15 cellular contexts compared by ENCODE assay signal in the genomic region with DNA sequence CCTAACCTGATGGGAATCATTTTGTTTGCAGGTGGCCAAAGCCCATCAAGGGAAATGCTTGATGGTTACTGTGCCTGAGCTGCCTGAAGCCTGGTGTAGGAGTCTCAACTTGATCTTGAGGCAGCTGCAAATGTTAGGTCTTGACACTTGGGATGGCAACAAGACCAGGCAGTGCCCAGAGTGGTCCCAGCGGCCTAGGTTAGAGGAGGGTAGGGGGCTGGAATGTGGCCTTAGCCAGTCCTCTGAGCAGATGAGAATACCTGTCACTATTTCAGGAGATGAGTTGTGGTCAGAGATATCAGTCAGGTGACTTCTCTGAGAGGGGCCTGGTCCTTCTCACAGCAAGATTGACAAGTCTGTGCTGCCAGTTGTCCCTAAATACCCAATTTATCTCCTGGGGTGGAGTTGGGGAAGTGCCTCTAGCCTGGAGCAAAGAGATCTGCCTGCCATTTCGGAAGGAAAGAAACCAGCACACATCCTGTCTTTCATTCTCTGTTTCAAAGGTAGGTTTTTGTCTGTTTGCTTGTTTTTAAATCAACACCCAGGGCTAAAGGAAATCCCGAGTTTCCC. TPM values are rescaled to one million over a fixed set of nuclear protein-coding genes. Genes with fewer than 3 reads are reported as not detected.
DNase-seq lines count a peak whose midpoint lies in the region; ATAC-seq and TF ChIP-seq lines count a peak whose summit lies in the region.
"Had no signal": no experiment of that assay in that cellular context is flagged by ENCODE, and none has a peak within 500 bp of the region (broad histone marks: within the 10 kb centered on the region; RNA-seq: fewer than 3 reads in every experiment).

No MANE protein-coding gene starts in this region.

- no peak overlapping the region for H2AK5ac ChIP-seq in mesendoderm (ENCODE audit: low read length)

- no peak overlapping the region for H3K56ac ChIP-seq in mesendoderm (ENCODE audit: low read length)

- in situ Hi-C loops in KBM-7 (cut with MboI; ENCODE audit: low pct_unique_long_range_greater_than_20kb, low sequenced_read_pairs), result no loop called here

- peaks cover 9% of the 10 kb centered on the region for H3K36me3 Mint-ChIP-seq in type B pancreatic cell
- no peaks in the 10 kb centered on the region for H3K36me3 Mint-ChIP-seq in activated naive CD8-positive, alpha-beta T cell treated with anti-CD3 and anti-CD28 coated beads for 36 hours

- H2BK15ac ChIP-seq in mesendoderm (replicated peaks; ENCODE audit: low read depth), result no peak overlapping the region

- no peak overlapping the region for H3K4ac ChIP-seq in mesendoderm (ENCODE audit: low read depth, low read length)

- no peaks in the 10 kb centered on the region for H3K9me3 Mint-ChIP-seq in type B pancreatic cell
- no peaks in the 10 kb centered on the region for H3K9me3 Mint-ChIP-seq in activated naive CD8-positive, alpha-beta T cell treated with anti-CD3 and anti-CD28 coated beads for 36 hours
- H3K9me3 Mint-ChIP-seq: neural crest cell; T-helper 1 cell treated with Interleukin-12 subunit alpha and Interleukin-12 subunit beta and Interleukin-4 antibody, amounts not matched to agents 30 μg/mL and 1 μg/mL, for 36 hours had no signal

- no peak overlapping the region for H3K4me3 Mint-ChIP-seq in type B pancreatic cell
- H3K4me3 Mint-ChIP-seq in activated naive CD8-positive, alpha-beta T cell treated with anti-CD3 and anti-CD28 coated beads for 36 hours, result no peak overlapping the region
- H3K4me3 Mint-ChIP-seq: activated naive CD8-positive, alpha-beta T cell; neural crest cell; T-helper 1 cell treated with Interleukin-12 subunit alpha and Interleukin-12 subunit beta and Interleukin-4 antibody, amounts not matched to agents 30 μg/mL and 1 μg/mL, for 36 hours had no signal

- TF ChIP-seq CTCF in coronary artery (IDR thresholded peaks at IDR 0.05) (no peak), type B pancreatic cell (conservative IDR thresholded peaks at IDR 0.05) (no peak)

- peak overlapping the region; percentile 35 for H3K27ac Mint-ChIP-seq in type B pancreatic cell
- H3K27ac Mint-ChIP-seq in activated naive CD8-positive, alpha-beta T cell treated with anti-CD3 and anti-CD28 coated beads for 36 hours, result no peak overlapping the region
- H3K27ac Mint-ChIP-seq: activated naive CD8-positive, alpha-beta T cell; T-helper 1 cell treated with Interleukin-12 subunit alpha and Interleukin-12 subunit beta and Interleukin-4 antibody, amounts not matched to agents 30 μg/mL and 1 μg/mL, for 36 hours had no signal

- peak overlapping the region; percentile 34 for H3K4me3 ChIP-seq in coronary artery
- no peak overlapping the region for H3K4me3 ChIP-seq in mesendoderm (ENCODE audit: low read length)

- no peak overlapping the region for H2BK5ac ChIP-seq in mesendoderm (ENCODE audit: low read length)

- no peaks in the 10 kb centered on the region for H3K27me3 ChIP-seq in mesendoderm (ENCODE audit: insufficient read depth, low read length, poor library complexity)

- H3K23ac ChIP-seq in mesendoderm (ENCODE audit: low read length), result no peak overlapping the region

- no peaks in the 10 kb centered on the region for H3K36me3 ChIP-seq in mesendoderm (ENCODE audit: control insufficient read depth, insufficient read depth, low read length)

- no CpG with 5 or more reads among the region's 3 CpGs for WGBS in mesendoderm (ENCODE audit: extremely low coverage, insufficient coverage, low lambda C conversion rate)

- ATAC-seq in HG02852 (IDR thresholded peaks at IDR 0.05; ENCODE audit: unreplicated experiment) (no peak), HG03135 (IDR thresholded peaks at IDR 0.05; ENCODE audit: unreplicated experiment) (no peak)

- no peak overlapping the region for H3K4me2 ChIP-seq in mesendoderm (ENCODE audit: low read length)

- H3K4me1 Mint-ChIP-seq in type B pancreatic cell (ENCODE audit: unreplicated experiment), result peaks cover 52% of the 10 kb centered on the region
- no peaks in the 10 kb centered on the region for H3K4me1 Mint-ChIP-seq in activated naive CD8-positive, alpha-beta T cell treated with anti-CD3 and anti-CD28 coated beads for 36 hours

- peak; percentile 27 for DNase-seq in KBM-7
- no peak for DNase-seq in coronary artery (ENCODE audit: low spot score)
- peak; percentile 79 for DNase-seq in mesendoderm
- no peak for DNase-seq in type B pancreatic cell (ENCODE audit: extremely low spot score, unreplicated experiment)
- DNase-seq in stimulated activated CD4-positive, alpha-beta T cell treated with anti-CD3 and anti-CD28 coated beads, Interleukin-2, amount 100 ng/mL, for 24 hours, result no peak
- DNase-seq in activated naive CD8-positive, alpha-beta T cell treated with anti-CD3 and anti-CD28 coated beads for 36 hours, result no peak
- DNase-seq: effector CD4-positive, alpha-beta T cell; NCI-H526 treated with DMSO at 0.1 percent for 48 hours; stimulated activated CD4-positive, alpha-beta T cell treated with anti-CD3 and anti-CD28 coated beads, Interleukin-2, amount 100 ng/mL, for 48 hours had no signal

- H3K4me1 ChIP-seq in mesendoderm (ENCODE audit: control insufficient read depth, low read depth, low read length), result peaks cover 3% of the 10 kb centered on the region

- H3K27ac ChIP-seq in coronary artery (peak overlapping the region; percentile 39 to 69), mesendoderm (ENCODE audit: low read depth, low read length) (no peak overlapping the region)
- H3K27ac ChIP-seq: HL-60 had no signal

- no peak overlapping the region for H2BK120ac ChIP-seq in mesendoderm (ENCODE audit: low read depth, low read length)

- no peak overlapping the region for H4K8ac ChIP-seq in mesendoderm (ENCODE audit: low read depth, low read length)

- no peak overlapping the region for H3K9ac ChIP-seq in mesendoderm (ENCODE audit: low read length)

- no peak overlapping the region for H4K5ac ChIP-seq in mesendoderm (ENCODE audit: low read length)

- H3K79me1 ChIP-seq in mesendoderm (ENCODE audit: low read length), result peaks cover 4% of the 10 kb centered on the region

- peaks cover 2% of the 10 kb centered on the region for H3K79me2 ChIP-seq in mesendoderm (ENCODE audit: control insufficient read depth, insufficient read depth, low read length)

- H3K18ac ChIP-seq in mesendoderm (ENCODE audit: low read length), result no peak overlapping the region

- no peaks in the 10 kb centered on the region for H3K27me3 Mint-ChIP-seq in type B pancreatic cell
- no peaks in the 10 kb centered on the region for H3K27me3 Mint-ChIP-seq in activated naive CD8-positive, alpha-beta T cell treated with anti-CD3 and anti-CD28 coated beads for 36 hours

RNA-seq across cellular contexts. Expression of gene SPTBN1, which starts 13.4 kb away (rescaled TPM):
- 66.2 TPM for polyA plus RNA-seq in mesendoderm (2013, experiment 1 of 2)
- 65.5 TPM for polyA plus RNA-seq in mesendoderm (2013, experiment 2 of 2)
- 193 and 214 TPM in 2 replicates for total RNA-seq in type B pancreatic cell (ENCODE audit: low replicate concordance)
- total RNA-seq in activated naive CD8-positive, alpha-beta T cell treated with anti-CD3 and anti-CD28 coated beads for 36 hours, result 10 to 100 TPM; 87.0 to 88.3 TPM

Comparison
In these comparisons a context has a peak if more than half of its experiments do, and no peak if none do; other contexts are left out.
1. DNase-seq: peak in KBM-7 (single experiment) and mesendoderm (single experiment); none in coronary artery (single experiment), type B pancreatic cell (single experiment), stimulated activated CD4-positive, alpha-beta T cell treated with anti-CD3 and anti-CD28 coated beads, Interleukin-2, amount 100 ng/mL, for 24 hours (0 of 2) and activated naive CD8-positive, alpha-beta T cell treated with anti-CD3 and anti-CD28 coated beads for 36 hours (single experiment).